In the genomic region with DNA sequence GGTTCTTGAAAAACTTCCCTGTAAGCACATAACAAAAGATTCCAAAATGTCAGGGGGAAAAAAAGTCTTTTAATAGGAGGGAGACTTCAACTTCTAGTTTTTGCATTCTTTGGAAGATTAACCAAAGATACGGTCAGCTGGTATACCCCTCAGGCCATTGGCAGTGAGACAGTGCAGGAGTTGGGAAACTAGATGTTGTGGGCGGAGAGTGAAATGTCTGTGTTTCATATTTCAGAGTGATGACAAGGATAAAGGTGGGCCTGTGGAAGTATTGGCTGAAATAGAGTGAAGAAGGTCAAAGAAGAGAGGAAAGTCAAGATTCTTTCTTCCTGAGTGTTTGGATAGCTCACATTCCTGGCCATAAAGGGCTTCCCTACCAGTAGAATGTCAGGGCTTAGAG, we compare ENCODE assay signal across 22 cellular contexts. TPM values are rescaled to one million over a fixed set of nuclear protein-coding genes. Genes with fewer than 3 reads are reported as not detected.
DNase-seq lines count a peak whose midpoint lies in the region; ATAC-seq, FAIRE-seq and TF ChIP-seq lines count a peak whose summit lies in the region.
"Had no signal": no experiment of that assay in that cellular context is flagged by ENCODE, and none has a peak within 500 bp of the region (broad histone marks: within the 10 kb centered on the region; RNA-seq: fewer than 3 reads in every experiment).

No MANE protein-coding gene starts in this region.

- no peak for TF ChIP-seq POLR2A in sigmoid colon (IDR thresholded peaks at IDR 0.05)

- H3K27me3 Mint-ChIP-seq in Caco-2 (ENCODE audit: insufficient read depth, unreplicated experiment): peaks cover 1% of the 10 kb centered on the region
- H3K27me3 Mint-ChIP-seq in stimulated activated memory B cell treated with anti-CD40 and anti-IgM and Interleukin-4, amounts not matched to agents 10 μg/mL and 1 μg/mL and 100 μg/mL, for 72 hours: peaks cover 83% of the 10 kb centered on the region

- no peaks in the 10 kb centered on the region for H3K36me3 ChIP-seq in Caco-2 (ENCODE audit: control insufficient read depth, insufficient read depth, low read length)
- no peaks in the 10 kb centered on the region for H3K36me3 ChIP-seq in PC-3 (ENCODE audit: low read depth, low read length)
- no peaks in the 10 kb centered on the region for H3K36me3 ChIP-seq in bronchial epithelial cell (ENCODE audit: control insufficient read depth, insufficient read depth, low read length)
- H3K36me3 ChIP-seq in sigmoid colon: no peaks in the 10 kb centered on the region

- no peaks in the 10 kb centered on the region for H3K9me2 ChIP-seq in PC-3 (replicated peaks; ENCODE audit: low read length)

- H3K27ac ChIP-seq in PC-3 (ENCODE audit: low read length) (no peak overlapping the region), sigmoid colon (no peak overlapping the region)

- H3K4me1 ChIP-seq in Caco-2 (peaks cover 17% of the 10 kb centered on the region), PC-3 (ENCODE audit: insufficient read depth, low read length) (peaks cover 15% of the 10 kb centered on the region), sigmoid colon (no peaks in the 10 kb centered on the region)

- H3K4me3 Mint-ChIP-seq in Caco-2 (ENCODE audit: unreplicated experiment): no peak overlapping the region
- H3K4me3 Mint-ChIP-seq in stimulated activated memory B cell treated with anti-CD40 and anti-IgM and Interleukin-4, amounts not matched to agents 10 μg/mL and 1 μg/mL and 100 μg/mL, for 72 hours: no peak overlapping the region
- H3K4me3 Mint-ChIP-seq: IgD-negative memory B cell had no signal

- H3K79me2 ChIP-seq in PC-3 (ENCODE audit: low read length): no peaks in the 10 kb centered on the region

- peak overlapping the region; percentile 2 for H3K27ac Mint-ChIP-seq in Caco-2 (ENCODE audit: unreplicated experiment)
- H3K27ac Mint-ChIP-seq in stimulated activated memory B cell treated with anti-CD40 and anti-IgM and Interleukin-4, amounts not matched to agents 10 μg/mL and 1 μg/mL and 100 μg/mL, for 72 hours: no peak overlapping the region
- H3K27ac Mint-ChIP-seq: IgD-negative memory B cell had no signal

- H3K9ac ChIP-seq in PC-3 (ENCODE audit: low read length): no peak overlapping the region

- intact Hi-C loops in Caco-2 (cut with micrococcal nuclease; ENCODE audit: unreplicated experiment) (no loop called here), PC-3 (cut with micrococcal nuclease) (no loop called here), sigmoid colon (cut with DNase I) (no loop called here)

- no peak for FAIRE-seq in bronchial epithelial cell (lab: Jason Lieb, UNC)
- FAIRE-seq: A204.1, GM18507 had no signal

- H3K9me3 ChIP-seq in Caco-2: peaks cover 11% of the 10 kb centered on the region
- no peaks in the 10 kb centered on the region for H3K9me3 ChIP-seq in PC-3 (ENCODE audit: low read length)
- no peaks in the 10 kb centered on the region for H3K9me3 ChIP-seq in sigmoid colon

- H3K4me3 ChIP-seq in Caco-2 (ENCODE audit: low read depth, low read length) (no peak overlapping the region), PC-3 (ENCODE audit: low read length) (no peak overlapping the region), bronchial epithelial cell (ENCODE audit: low read depth, low read length) (no peak overlapping the region), sigmoid colon (no peak overlapping the region), foreskin fibroblast (ENCODE audit: low read depth in 1 of 2, low read length in 2 of 2) (no peak overlapping the region)

- no peaks in the 10 kb centered on the region for H3F3A ChIP-seq in PC-3 (ENCODE audit: low read length, unreplicated experiment)

- H3K4me1 Mint-ChIP-seq in Caco-2 (ENCODE audit: low read depth, unreplicated experiment): peaks cover 9% of the 10 kb centered on the region
- H3K4me1 Mint-ChIP-seq in stimulated activated memory B cell treated with anti-CD40 and anti-IgM and Interleukin-4, amounts not matched to agents 10 μg/mL and 1 μg/mL and 100 μg/mL, for 72 hours: no peaks in the 10 kb centered on the region

- WGBS in sigmoid colon, 2 donors: 0 to 89% methylated on average over 2 of the region's 2 CpGs

- POLR2A ChIA-PET in Caco-2 (lab: Charles Lee) (interaction anchor here (0.6 kb wide), 2 partner anchors 407 to 1490 kb away, joined by 3 read pairs; no protein-coding TSS in a partner anchor), PC-3 (lab: Charles Lee; ENCODE audit: unreplicated experiment) (no interaction called here)

- TF ChIP-seq EP300 in sigmoid colon (IDR thresholded peaks at IDR 0.05): no peak

- DNase-seq in Caco-2 (peak; percentile 50 to 60), PC-3 (peak; percentile 79), bronchial epithelial cell (ENCODE audit: low read depth) (peak; percentile 25), islet precursor cell (peak; percentile 49), sigmoid colon (no peak), foreskin fibroblast (no peak)
- DNase-seq: C1 segment of cervical spinal cord; MV-4-11; NCI-H1436; NCI-H2081; NCI-H69; NK-92 treated with Interleukin-12 subunit alpha and Interleukin-12 subunit beta, amount 100 ng/mL, for 24 hours; OCI-M1; Right ventricle myocardium superior had no signal

- H4K20me1 ChIP-seq in PC-3 (ENCODE audit: low read length): no peaks in the 10 kb centered on the region

- CTCF ChIA-PET in Caco-2 (lab: Charles Lee) (interaction anchor here (0.5 to 0.6 kb wide), 2 partner anchors 112 to 233 kb away, joined by 3 to 4 read pairs; a partner anchor contains a TSS), PC-3 (lab: Charles Lee) (no interaction called here)

- H3K9me3 Mint-ChIP-seq in Caco-2 (ENCODE audit: unreplicated experiment): peaks cover 10% of the 10 kb centered on the region
- peaks cover 3% of the 10 kb centered on the region for H3K9me3 Mint-ChIP-seq in stimulated activated memory B cell treated with anti-CD40 and anti-IgM and Interleukin-4, amounts not matched to agents 10 μg/mL and 1 μg/mL and 100 μg/mL, for 72 hours

- TF ChIP-seq CTCF in Caco-2 (IDR thresholded peaks at IDR 0.05; ENCODE audit: insufficient read depth in 1 of 2, low read depth in 1 of 2, low read length in 1 of 2, severe bottlenecking in 1 of 2, unreplicated experiment in 1 of 2) (no peak), PC-3 (conservative IDR thresholded peaks at IDR 0.05; ENCODE audit: low read depth, low read length) (no peak), bronchial epithelial cell (IDR thresholded peaks at IDR 0.05; ENCODE audit: insufficient read depth, low read length, severe bottlenecking) (no peak), sigmoid colon (IDR thresholded peaks at IDR 0.05) (no peak), foreskin fibroblast (IDR thresholded peaks at IDR 0.05; ENCODE audit: low read depth, low read length) (no peak)

- no peak overlapping the region for H2AFZ ChIP-seq in PC-3 (ENCODE audit: low read length)

- H3K36me3 Mint-ChIP-seq in Caco-2 (ENCODE audit: insufficient read depth, unreplicated experiment): peaks cover 4% of the 10 kb centered on the region
- no peaks in the 10 kb centered on the region for H3K36me3 Mint-ChIP-seq in stimulated activated memory B cell treated with anti-CD40 and anti-IgM and Interleukin-4, amounts not matched to agents 10 μg/mL and 1 μg/mL and 100 μg/mL, for 72 hours

- no TSS peak for BruUV-seq in Caco-2 (replicated peaks; lab: Mats Ljungman, UMichigan)
- no TSS peak for BruUV-seq in PC-3 (replicated peaks; lab: Mats Ljungman, UMichigan)

- ATAC-seq in PC-3: no peak
- ATAC-seq in stimulated activated memory B cell treated with anti-CD40 and anti-IgM and Interleukin-4, amounts not matched to agents 10 μg/mL and 1 μg/mL and 100 μg/mL, for 72 hours: no peak
- no peak for ATAC-seq in GM21723 (IDR thresholded peaks at IDR 0.05; ENCODE audit: unreplicated experiment)
- ATAC-seq: HCT116 had no signal

- peak overlapping the region; percentile 31 for H3K4me2 ChIP-seq in PC-3 (ENCODE audit: low read length)

- H3K27me3 ChIP-seq in Caco-2 (replicated peaks; ENCODE audit: control insufficient read depth, insufficient read depth, low read length) (no peaks in the 10 kb centered on the region), PC-3 (ENCODE audit: low read length) (0 out of 2 replicates have a peak, but pooled peaks cover 3% of the 10 kb centered on the region), bronchial epithelial cell (ENCODE audit: control insufficient read depth, insufficient read depth, low read length) (no peaks in the 10 kb centered on the region), sigmoid colon (no peaks in the 10 kb centered on the region)

RNA-seq across cellular contexts. Expression of a gene that starts 40.8 kb away (rescaled TPM):
- total RNA-seq in Caco-2 (2022) (0.32 and 0.37 TPM in 2 replicates), PC-3 (2014; rRNA removed) (not detected in 2 replicates), bronchial epithelial cell (not detected in 2 replicates), sigmoid colon (not detected)
- polyA plus RNA-seq in sigmoid colon: 1 to 10 TPM; 2.7 to 5.8 (median 3.0) TPM
- total RNA-seq: LHCN-M2 had no signal
- polyA plus RNA-seq: IgD-negative memory B cell had no signal

RNA-seq across cellular contexts. Expression of a gene that starts 56.3 kb away (rescaled TPM):
- total RNA-seq in Caco-2 (2022) (not detected in 2 replicates), PC-3 (2014; rRNA removed) (not detected in 2 replicates), bronchial epithelial cell (not detected in 2 replicates), sigmoid colon (not detected)
- not detected for polyA plus RNA-seq in sigmoid colon
- total RNA-seq: HT-29, LHCN-M2, Right ventricle myocardium superior had no signal
- polyA plus RNA-seq: IgD-negative memory B cell had no signal

Comparison
In these comparisons a context has a peak if more than half of its experiments do, and no peak if none do; other contexts are left out.
1. DNase-seq: peak in Caco-2 (2 of 2), PC-3 (single experiment), bronchial epithelial cell (single experiment) and islet precursor cell (single experiment); none in sigmoid colon (single experiment) and foreskin fibroblast (0 of 2).